Comparison of ENCODE assay signal across 19 cellular contexts in the genomic region with DNA sequence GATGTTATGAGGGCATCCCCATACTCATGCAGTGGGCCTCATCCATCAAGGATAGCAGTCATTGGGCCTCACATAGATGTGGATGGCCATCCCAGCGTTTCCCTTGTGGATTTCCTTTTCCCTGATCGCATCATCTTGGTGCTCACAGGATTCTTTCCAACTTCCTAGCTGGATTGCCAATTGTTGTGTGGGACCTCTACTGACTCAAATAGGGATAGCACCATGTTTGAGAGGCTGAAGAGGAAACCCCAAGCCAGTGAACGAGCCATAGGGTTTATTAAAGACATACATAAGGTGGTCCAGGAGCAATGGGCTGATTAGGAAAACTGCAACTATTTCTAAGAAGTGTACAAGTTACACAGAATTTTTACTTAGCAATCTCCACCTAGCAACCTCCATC. TPM values are rescaled to one million over a fixed set of nuclear protein-coding genes. Genes with fewer than 3 reads are reported as not detected.
"Had no signal": no experiment of that assay in that cellular context is flagged by ENCODE, and none has a peak within 500 bp of the region (broad histone marks: within the 10 kb centered on the region; RNA-seq: fewer than 3 reads in every experiment).

No MANE protein-coding gene starts in this region.

- H3K4me3 ChIP-seq: left ventricle myocardium inferior had no signal

- DNase-seq: activated CD4-positive, alpha-beta T cell treated with anti-CD3 and anti-CD28 coated beads, Interleukin-2, amount 50 U/mL, for 1 hour; activated naive CD4-positive, alpha-beta T cell; activated naive CD8-positive, alpha-beta T cell treated with anti-CD3 and anti-CD28 coated beads, Interleukin-2, amount 10 ng/mL, durations not matched to agents 7 days and 5 days; activated T-cell treated with anti-CD3 and anti-CD28 coated beads for 4 hours; cortex of kidney; effector memory CD4-positive, alpha-beta T cell; head of caudate nucleus; left ventricle myocardium inferior; natural killer cell; posterior cingulate gyrus; retina; stimulated activated CD4-positive, alpha-beta T cell treated with anti-CD3 and anti-CD28 coated beads, Interleukin-2, amount 100 ng/mL, for 48 hours had no signal

- ATAC-seq: activated CD4-positive, CD25-positive, alpha-beta regulatory T cell treated with anti-CD3 and anti-CD28 coated beads, Interleukin-2, amount 50 U/mL, for 24 hours; natural killer cell; stimulated activated memory B cell treated with anti-CD40 and anti-IgM and Interleukin-4, amounts not matched to agents 10 μg/mL and 1 μg/mL and 100 μg/mL, for 72 hours had no signal

- H3K27ac ChIP-seq: epithelial cell of prostate, left ventricle myocardium inferior had no signal

- H3K9me3 ChIP-seq: left ventricle myocardium inferior had no signal

- H3K36me3 ChIP-seq: left ventricle myocardium inferior had no signal

- H3K4me1 ChIP-seq: left ventricle myocardium inferior had no signal

RNA-seq across cellular contexts. Expression of a gene that starts 21.8 kb away (rescaled TPM):
- total RNA-seq: activated naive CD8-positive, alpha-beta T cell treated with anti-CD3 and anti-CD28 coated beads, Interleukin-2, amount 10 ng/mL, durations not matched to agents 7 days and 5 days; fibroblast of lung; frontal cortex; kidney epithelial cell; left ventricle myocardium inferior; natural killer cell; urinary bladder had no signal
- polyA plus RNA-seq: urinary bladder had no signal
